Comparison of ENCODE assay signal across 1 cellular context in the genomic region with DNA sequence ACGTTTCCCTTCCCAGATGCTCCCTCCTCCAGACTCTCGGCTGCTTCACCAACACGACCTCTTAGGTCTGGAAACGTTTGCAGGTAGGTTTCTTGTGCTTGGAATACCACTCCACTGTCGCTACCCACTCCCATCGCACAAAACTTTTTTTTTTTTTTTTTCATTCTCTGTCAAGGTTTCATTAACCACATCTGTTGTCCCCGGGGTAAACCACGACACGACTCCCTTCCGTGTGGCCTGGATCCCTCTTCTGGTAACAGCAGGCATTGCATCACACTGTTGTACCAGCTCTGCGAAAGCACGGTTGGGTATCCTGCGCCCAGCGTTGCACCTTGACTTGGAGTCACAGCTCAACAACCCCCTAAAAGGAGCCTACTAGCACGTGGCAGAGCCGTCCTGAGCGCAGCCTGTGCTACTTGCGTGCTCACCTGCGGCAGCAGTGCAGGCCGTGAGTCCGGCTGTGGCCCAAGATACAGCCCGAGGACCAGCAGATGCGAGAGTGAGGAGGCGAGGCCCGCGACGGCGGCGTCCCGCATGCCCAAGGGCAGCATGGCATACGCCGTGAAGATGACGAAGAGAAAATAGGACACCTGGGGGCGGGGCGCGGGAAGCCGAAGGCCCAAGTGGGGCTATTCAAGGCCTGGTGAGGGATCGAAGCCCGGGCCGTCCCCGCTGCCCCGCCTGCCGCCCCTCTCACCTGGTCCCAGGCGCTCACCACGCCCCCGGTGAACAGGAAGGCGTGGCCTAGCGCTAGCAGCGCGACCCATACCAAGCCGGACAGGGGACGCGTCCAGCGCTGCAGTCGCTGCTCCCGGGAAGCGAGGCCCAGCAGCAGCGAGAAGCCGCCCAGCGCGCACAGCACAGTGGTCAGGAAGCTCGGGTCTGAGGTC.
TF ChIP-seq lines count a peak whose summit lies in the region.

No MANE protein-coding gene starts in this region.

TF ChIP-seq in HepG2, 621 proteins besides CTCF, POLR2A, EP300 and RAD21 (continued from another document and continues in another):
- TF ChIP-seq, protein P1, sequence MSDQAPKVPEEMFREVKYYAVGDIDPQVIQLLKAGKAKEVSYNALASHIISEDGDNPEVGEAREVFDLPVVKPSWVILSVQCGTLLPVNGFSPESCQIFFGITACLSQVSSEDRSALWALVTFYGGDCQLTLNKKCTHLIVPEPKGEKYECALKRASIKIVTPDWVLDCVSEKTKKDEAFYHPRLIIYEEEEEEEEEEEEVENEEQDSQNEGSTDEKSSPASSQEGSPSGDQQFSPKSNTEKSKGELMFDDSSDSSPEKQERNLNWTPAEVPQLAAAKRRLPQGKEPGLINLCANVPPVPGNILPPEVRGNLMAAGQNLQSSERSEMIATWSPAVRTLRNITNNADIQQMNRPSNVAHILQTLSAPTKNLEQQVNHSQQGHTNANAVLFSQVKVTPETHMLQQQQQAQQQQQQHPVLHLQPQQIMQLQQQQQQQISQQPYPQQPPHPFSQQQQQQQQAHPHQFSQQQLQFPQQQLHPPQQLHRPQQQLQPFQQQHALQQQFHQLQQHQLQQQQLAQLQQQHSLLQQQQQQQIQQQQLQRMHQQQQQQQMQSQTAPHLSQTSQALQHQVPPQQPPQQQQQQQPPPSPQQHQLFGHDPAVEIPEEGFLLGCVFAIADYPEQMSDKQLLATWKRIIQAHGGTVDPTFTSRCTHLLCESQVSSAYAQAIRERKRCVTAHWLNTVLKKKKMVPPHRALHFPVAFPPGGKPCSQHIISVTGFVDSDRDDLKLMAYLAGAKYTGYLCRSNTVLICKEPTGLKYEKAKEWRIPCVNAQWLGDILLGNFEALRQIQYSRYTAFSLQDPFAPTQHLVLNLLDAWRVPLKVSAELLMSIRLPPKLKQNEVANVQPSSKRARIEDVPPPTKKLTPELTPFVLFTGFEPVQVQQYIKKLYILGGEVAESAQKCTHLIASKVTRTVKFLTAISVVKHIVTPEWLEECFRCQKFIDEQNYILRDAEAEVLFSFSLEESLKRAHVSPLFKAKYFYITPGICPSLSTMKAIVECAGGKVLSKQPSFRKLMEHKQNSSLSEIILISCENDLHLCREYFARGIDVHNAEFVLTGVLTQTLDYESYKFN (CRISPR knock-in tag; conservative IDR thresholded peaks at IDR 0.05), result peak; percentile 55
- TF ChIP-seq, protein P2, sequence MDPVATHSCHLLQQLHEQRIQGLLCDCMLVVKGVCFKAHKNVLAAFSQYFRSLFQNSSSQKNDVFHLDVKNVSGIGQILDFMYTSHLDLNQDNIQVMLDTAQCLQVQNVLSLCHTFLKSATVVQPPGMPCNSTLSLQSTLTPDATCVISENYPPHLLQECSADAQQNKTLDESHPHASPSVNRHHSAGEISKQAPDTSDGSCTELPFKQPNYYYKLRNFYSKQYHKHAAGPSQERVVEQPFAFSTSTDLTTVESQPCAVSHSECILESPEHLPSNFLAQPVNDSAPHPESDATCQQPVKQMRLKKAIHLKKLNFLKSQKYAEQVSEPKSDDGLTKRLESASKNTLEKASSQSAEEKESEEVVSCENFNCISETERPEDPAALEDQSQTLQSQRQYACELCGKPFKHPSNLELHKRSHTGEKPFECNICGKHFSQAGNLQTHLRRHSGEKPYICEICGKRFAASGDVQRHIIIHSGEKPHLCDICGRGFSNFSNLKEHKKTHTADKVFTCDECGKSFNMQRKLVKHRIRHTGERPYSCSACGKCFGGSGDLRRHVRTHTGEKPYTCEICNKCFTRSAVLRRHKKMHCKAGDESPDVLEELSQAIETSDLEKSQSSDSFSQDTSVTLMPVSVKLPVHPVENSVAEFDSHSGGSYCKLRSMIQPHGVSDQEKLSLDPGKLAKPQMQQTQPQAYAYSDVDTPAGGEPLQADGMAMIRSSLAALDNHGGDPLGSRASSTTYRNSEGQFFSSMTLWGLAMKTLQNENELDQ (CRISPR knock-in tag; IDR thresholded peaks at IDR 0.05; ENCODE audit: borderline replicate concordance), result peak; percentile 60; the same call in 1 of the 2 replicates
- TF ChIP-seq CBX5 (CRISPR knock-in tag; IDR thresholded peaks at IDR 0.05; ENCODE audit: borderline replicate concordance) (peak; percentile 85), PHF8 (CRISPR knock-in tag; IDR thresholded peaks at IDR 0.05) (peak; percentile 61), ZNF331 (CRISPR knock-in tag; IDR thresholded peaks at IDR 0.05) (peak; percentile 75), ZNF570 (CRISPR knock-in tag; IDR thresholded peaks at IDR 0.05; ENCODE audit: borderline replicate concordance) (peak; percentile 82; the same call in 1 of the 2 replicates), ZNF83 (CRISPR knock-in tag; IDR thresholded peaks at IDR 0.05; ENCODE audit: borderline replicate concordance) (no peak; the same call in 1 of the 2 replicates), ZFX (CRISPR knock-in tag; IDR thresholded peaks at IDR 0.05; ENCODE audit: low read depth) (peak; percentile 89), EZH2 (conservative IDR thresholded peaks at IDR 0.05; ENCODE audit: low read depth, low read length) (no peak)
- TF ChIP-seq, protein P3, sequence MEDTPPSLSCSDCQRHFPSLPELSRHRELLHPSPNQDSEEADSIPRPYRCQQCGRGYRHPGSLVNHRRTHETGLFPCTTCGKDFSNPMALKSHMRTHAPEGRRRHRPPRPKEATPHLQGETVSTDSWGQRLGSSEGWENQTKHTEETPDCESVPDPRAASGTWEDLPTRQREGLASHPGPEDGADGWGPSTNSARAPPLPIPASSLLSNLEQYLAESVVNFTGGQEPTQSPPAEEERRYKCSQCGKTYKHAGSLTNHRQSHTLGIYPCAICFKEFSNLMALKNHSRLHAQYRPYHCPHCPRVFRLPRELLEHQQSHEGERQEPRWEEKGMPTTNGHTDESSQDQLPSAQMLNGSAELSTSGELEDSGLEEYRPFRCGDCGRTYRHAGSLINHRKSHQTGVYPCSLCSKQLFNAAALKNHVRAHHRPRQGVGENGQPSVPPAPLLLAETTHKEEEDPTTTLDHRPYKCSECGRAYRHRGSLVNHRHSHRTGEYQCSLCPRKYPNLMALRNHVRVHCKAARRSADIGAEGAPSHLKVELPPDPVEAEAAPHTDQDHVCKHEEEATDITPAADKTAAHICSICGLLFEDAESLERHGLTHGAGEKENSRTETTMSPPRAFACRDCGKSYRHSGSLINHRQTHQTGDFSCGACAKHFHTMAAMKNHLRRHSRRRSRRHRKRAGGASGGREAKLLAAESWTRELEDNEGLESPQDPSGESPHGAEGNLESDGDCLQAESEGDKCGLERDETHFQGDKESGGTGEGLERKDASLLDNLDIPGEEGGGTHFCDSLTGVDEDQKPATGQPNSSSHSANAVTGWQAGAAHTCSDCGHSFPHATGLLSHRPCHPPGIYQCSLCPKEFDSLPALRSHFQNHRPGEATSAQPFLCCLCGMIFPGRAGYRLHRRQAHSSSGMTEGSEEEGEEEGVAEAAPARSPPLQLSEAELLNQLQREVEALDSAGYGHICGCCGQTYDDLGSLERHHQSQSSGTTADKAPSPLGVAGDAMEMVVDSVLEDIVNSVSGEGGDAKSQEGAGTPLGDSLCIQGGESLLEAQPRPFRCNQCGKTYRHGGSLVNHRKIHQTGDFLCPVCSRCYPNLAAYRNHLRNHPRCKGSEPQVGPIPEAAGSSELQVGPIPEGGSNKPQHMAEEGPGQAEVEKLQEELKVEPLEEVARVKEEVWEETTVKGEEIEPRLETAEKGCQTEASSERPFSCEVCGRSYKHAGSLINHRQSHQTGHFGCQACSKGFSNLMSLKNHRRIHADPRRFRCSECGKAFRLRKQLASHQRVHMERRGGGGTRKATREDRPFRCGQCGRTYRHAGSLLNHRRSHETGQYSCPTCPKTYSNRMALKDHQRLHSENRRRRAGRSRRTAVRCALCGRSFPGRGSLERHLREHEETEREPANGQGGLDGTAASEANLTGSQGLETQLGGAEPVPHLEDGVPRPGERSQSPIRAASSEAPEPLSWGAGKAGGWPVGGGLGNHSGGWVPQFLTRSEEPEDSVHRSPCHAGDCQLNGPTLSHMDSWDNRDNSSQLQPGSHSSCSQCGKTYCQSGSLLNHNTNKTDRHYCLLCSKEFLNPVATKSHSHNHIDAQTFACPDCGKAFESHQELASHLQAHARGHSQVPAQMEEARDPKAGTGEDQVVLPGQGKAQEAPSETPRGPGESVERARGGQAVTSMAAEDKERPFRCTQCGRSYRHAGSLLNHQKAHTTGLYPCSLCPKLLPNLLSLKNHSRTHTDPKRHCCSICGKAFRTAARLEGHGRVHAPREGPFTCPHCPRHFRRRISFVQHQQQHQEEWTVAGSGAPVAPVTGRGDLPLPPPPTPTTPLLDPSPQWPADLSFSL (CRISPR knock-in tag; IDR thresholded peaks at IDR 0.05), result 0 out of 2 replicates have a peak, but pooled peaks have one; percentile 44
- TF ChIP-seq, protein P4, sequence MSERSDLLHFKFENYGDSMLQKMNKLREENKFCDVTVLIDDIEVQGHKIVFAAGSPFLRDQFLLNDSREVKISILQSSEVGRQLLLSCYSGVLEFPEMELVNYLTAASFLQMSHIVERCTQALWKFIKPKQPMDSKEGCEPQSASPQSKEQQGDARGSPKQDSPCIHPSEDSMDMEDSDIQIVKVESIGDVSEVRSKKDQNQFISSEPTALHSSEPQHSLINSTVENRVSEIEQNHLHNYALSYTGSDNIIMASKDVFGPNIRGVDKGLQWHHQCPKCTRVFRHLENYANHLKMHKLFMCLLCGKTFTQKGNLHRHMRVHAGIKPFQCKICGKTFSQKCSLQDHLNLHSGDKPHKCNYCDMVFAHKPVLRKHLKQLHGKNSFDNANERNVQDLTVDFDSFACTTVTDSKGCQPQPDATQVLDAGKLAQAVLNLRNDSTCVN (CRISPR knock-in tag; IDR thresholded peaks at IDR 0.05; ENCODE audit: borderline replicate concordance), result peak; percentile 84
- TF ChIP-seq, protein P5, sequence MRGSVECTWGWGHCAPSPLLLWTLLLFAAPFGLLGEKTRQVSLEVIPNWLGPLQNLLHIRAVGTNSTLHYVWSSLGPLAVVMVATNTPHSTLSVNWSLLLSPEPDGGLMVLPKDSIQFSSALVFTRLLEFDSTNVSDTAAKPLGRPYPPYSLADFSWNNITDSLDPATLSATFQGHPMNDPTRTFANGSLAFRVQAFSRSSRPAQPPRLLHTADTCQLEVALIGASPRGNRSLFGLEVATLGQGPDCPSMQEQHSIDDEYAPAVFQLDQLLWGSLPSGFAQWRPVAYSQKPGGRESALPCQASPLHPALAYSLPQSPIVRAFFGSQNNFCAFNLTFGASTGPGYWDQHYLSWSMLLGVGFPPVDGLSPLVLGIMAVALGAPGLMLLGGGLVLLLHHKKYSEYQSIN (CRISPR knock-in tag; IDR thresholded peaks at IDR 0.05; ENCODE audit: borderline replicate concordance), result no peak
- TF ChIP-seq, protein P6, sequence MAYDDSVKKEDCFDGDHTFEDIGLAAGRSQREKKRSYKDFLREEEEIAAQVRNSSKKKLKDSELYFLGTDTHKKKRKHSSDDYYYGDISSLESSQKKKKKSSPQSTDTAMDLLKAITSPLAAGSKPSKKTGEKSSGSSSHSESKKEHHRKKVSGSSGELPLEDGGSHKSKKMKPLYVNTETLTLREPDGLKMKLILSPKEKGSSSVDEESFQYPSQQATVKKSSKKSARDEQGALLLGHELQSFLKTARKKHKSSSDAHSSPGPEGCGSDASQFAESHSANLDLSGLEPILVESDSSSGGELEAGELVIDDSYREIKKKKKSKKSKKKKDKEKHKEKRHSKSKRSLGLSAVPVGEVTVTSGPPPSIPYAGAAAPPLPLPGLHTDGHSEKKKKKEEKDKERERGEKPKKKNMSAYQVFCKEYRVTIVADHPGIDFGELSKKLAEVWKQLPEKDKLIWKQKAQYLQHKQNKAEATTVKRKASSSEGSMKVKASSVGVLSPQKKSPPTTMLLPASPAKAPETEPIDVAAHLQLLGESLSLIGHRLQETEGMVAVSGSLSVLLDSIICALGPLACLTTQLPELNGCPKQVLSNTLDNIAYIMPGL (CRISPR knock-in tag; IDR thresholded peaks at IDR 0.05; ENCODE audit: borderline replicate concordance in 1 of 2, low read depth in 1 of 2), result peak; percentile 91 to 94
- TF ChIP-seq, protein P7, sequence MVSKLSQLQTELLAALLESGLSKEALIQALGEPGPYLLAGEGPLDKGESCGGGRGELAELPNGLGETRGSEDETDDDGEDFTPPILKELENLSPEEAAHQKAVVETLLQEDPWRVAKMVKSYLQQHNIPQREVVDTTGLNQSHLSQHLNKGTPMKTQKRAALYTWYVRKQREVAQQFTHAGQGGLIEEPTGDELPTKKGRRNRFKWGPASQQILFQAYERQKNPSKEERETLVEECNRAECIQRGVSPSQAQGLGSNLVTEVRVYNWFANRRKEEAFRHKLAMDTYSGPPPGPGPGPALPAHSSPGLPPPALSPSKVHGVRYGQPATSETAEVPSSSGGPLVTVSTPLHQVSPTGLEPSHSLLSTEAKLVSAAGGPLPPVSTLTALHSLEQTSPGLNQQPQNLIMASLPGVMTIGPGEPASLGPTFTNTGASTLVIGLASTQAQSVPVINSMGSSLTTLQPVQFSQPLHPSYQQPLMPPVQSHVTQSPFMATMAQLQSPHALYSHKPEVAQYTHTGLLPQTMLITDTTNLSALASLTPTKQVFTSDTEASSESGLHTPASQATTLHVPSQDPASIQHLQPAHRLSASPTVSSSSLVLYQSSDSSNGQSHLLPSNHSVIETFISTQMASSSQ (IDR thresholded peaks at IDR 0.05; ENCODE audit: low read depth), result no peak
- TF ChIP-seq, protein P7 (CRISPR knock-in tag; IDR thresholded peaks at IDR 0.05; ENCODE audit: borderline replicate concordance), result peak; percentile 81
- TF ChIP-seq, protein P8, sequence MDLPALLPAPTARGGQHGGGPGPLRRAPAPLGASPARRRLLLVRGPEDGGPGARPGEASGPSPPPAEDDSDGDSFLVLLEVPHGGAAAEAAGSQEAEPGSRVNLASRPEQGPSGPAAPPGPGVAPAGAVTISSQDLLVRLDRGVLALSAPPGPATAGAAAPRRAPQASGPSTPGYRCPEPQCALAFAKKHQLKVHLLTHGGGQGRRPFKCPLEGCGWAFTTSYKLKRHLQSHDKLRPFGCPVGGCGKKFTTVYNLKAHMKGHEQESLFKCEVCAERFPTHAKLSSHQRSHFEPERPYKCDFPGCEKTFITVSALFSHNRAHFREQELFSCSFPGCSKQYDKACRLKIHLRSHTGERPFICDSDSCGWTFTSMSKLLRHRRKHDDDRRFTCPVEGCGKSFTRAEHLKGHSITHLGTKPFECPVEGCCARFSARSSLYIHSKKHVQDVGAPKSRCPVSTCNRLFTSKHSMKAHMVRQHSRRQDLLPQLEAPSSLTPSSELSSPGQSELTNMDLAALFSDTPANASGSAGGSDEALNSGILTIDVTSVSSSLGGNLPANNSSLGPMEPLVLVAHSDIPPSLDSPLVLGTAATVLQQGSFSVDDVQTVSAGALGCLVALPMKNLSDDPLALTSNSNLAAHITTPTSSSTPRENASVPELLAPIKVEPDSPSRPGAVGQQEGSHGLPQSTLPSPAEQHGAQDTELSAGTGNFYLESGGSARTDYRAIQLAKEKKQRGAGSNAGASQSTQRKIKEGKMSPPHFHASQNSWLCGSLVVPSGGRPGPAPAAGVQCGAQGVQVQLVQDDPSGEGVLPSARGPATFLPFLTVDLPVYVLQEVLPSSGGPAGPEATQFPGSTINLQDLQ (CRISPR knock-in tag; IDR thresholded peaks at IDR 0.05), result peak; percentile 94; the same call in 1 of the 2 replicates
